In the genomic region with DNA sequence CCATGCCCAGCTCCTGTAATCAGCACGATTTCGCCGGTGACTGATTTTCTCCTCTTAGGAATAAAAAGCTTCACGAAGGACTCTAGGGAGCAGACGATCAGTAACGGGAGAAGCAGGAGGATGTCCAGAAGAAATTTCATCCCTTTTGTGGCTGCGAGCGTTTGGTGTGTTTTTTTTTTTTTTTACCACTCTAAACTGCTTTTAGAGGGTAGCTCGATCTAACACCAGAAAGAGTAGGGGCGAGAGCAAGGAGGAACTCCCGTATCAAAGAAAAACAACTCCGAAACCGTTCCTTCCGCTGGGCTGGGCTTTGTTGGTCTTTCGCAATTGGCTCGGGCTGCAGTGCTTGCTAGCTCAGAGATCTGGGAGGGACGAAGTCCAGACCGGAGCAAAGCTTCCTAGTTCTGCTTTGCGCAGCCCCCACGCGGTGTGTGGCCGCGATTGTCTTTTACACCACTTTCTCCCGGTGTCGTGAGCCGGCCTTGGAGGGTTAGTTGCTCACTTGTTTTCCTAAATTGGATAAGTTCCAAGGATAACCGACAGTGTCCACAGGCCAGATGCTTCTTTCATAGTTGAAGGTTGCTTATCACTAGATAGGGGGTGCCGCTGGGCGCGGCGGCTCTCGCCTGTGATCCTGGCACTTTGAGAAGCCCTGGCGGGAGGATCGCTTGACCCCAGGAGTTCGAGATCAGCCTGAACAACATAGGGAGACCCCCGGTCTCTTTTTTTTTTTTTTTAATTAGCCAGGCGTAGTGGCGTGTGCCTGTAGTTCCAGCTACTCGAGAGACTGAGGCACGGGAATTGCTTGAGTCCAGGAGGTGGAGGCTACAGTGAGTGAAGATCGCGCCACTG, we compare ENCODE assay signal across 1 cellular context.
A peak's percentile ranks its signal among the peaks of the same experiment; 100 is the strongest.
TF ChIP-seq lines count a peak whose summit lies in the region.

A gene with protein sequence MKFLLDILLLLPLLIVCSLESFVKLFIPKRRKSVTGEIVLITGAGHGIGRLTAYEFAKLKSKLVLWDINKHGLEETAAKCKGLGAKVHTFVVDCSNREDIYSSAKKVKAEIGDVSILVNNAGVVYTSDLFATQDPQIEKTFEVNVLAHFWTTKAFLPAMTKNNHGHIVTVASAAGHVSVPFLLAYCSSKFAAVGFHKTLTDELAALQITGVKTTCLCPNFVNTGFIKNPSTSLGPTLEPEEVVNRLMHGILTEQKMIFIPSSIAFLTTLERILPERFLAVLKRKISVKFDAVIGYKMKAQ (minus strand): TSS at position 258 of the 852 bp plus-strand sequence. CDS start 118 bp downstream, at position 140.

TF ChIP-seq in HepG2, 621 proteins besides CTCF, POLR2A, EP300 and RAD21 (continued from another document and continues in another):
- TF ChIP-seq ZFYVE20 (CRISPR knock-in tag; IDR thresholded peaks at IDR 0.05; ENCODE audit: borderline replicate concordance, low read depth) (no peak), ELF1 (CRISPR knock-in tag; IDR thresholded peaks at IDR 0.05) (peak; percentile 76), MLLT10 (CRISPR knock-in tag; IDR thresholded peaks at IDR 0.05) (no peak), TARDBP (CRISPR knock-in tag; IDR thresholded peaks at IDR 0.05) (peak; percentile 93), SUZ12 (IDR thresholded peaks at IDR 0.05; ENCODE audit: low read depth, low read length) (no peak), ZBTB42 (CRISPR knock-in tag; IDR thresholded peaks at IDR 0.05) (no peak), ASH2L (IDR thresholded peaks at IDR 0.05; ENCODE audit: insufficient read length, low read depth, low read length) (peak; percentile 85), ZNF570 (CRISPR knock-in tag; IDR thresholded peaks at IDR 0.05; ENCODE audit: borderline replicate concordance) (no peak), RARG (CRISPR knock-in tag; IDR thresholded peaks at IDR 0.05; ENCODE audit: low read depth) (no peak), ZNF12 (CRISPR knock-in tag; IDR thresholded peaks at IDR 0.05) (0 out of 2 replicates have a peak, but pooled peaks have one; percentile 24), SMAD3 (CRISPR knock-in tag; IDR thresholded peaks at IDR 0.05) (peak; percentile 94), FOXJ3 (CRISPR knock-in tag; IDR thresholded peaks at IDR 0.05; ENCODE audit: borderline replicate concordance) (peak; percentile 93; the same call in 1 of the 2 replicates), ZNF354B (CRISPR knock-in tag; IDR thresholded peaks at IDR 0.05) (no peak), JUNB (CRISPR knock-in tag; IDR thresholded peaks at IDR 0.05; ENCODE audit: borderline replicate concordance) (no peak; the same call in 1 of the 2 replicates), NRL (CRISPR knock-in tag; IDR thresholded peaks at IDR 0.05; ENCODE audit: borderline replicate concordance) (peak; percentile 77; the same call in 1 of the 2 replicates), GZF1 (CRISPR knock-in tag; IDR thresholded peaks at IDR 0.05) (peak; percentile 83), GATA4 (IDR thresholded peaks at IDR 0.05; ENCODE audit: borderline replicate concordance, low read depth) (peak; percentile 69), ZNF143 (CRISPR knock-in tag; IDR thresholded peaks at IDR 0.05) (no peak), ZIK1 (CRISPR knock-in tag; IDR thresholded peaks at IDR 0.05; ENCODE audit: borderline replicate concordance, low read depth) (peak; percentile 81; the same call in 1 of the 2 replicates), SOX5 (CRISPR knock-in tag; IDR thresholded peaks at IDR 0.05; ENCODE audit: borderline replicate concordance) (peak; percentile 87), CCAR2 (optimal IDR thresholded peaks at IDR 0.05; ENCODE audit: low read depth, low read length) (peak; percentile 52), EED (CRISPR knock-in tag; IDR thresholded peaks at IDR 0.05) (0 out of 2 replicates have a peak, but pooled peaks have one; percentile 61), ZNF207 (IDR thresholded peaks at IDR 0.05; ENCODE audit: borderline replicate concordance) (no peak), ZNF24 (IDR thresholded peaks at IDR 0.05) (no peak), KDM6A (CRISPR knock-in tag; IDR thresholded peaks at IDR 0.05; ENCODE audit: low read depth) (peak; percentile 58; the same call in 1 of the 2 replicates)
- TF ChIP-seq, protein P1, sequence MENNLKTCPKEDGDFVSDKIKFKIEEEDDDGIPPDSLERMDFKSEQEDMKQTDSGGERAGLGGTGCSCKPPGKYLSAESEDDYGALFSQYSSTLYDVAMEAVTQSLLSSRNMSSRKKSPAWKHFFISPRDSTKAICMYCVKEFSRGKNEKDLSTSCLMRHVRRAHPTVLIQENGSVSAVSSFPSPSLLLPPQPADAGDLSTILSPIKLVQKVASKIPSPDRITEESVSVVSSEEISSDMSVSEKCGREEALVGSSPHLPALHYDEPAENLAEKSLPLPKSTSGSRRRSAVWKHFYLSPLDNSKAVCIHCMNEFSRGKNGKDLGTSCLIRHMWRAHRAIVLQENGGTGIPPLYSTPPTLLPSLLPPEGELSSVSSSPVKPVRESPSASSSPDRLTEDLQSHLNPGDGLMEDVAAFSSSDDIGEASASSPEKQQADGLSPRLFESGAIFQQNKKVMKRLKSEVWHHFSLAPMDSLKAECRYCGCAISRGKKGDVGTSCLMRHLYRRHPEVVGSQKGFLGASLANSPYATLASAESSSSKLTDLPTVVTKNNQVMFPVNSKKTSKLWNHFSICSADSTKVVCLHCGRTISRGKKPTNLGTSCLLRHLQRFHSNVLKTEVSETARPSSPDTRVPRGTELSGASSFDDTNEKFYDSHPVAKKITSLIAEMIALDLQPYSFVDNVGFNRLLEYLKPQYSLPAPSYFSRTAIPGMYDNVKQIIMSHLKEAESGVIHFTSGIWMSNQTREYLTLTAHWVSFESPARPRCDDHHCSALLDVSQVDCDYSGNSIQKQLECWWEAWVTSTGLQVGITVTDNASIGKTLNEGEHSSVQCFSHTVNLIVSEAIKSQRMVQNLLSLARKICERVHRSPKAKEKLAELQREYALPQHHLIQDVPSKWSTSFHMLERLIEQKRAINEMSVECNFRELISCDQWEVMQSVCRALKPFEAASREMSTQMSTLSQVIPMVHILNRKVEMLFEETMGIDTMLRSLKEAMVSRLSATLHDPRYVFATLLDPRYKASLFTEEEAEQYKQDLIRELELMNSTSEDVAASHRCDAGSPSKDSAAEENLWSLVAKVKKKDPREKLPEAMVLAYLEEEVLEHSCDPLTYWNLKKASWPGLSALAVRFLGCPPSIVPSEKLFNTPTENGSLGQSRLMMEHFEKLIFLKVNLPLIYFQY (CRISPR knock-in tag; IDR thresholded peaks at IDR 0.05; ENCODE audit: borderline replicate concordance) = peak; percentile 79; the same call in 1 of the 2 replicates
- TF ChIP-seq, protein P2, sequence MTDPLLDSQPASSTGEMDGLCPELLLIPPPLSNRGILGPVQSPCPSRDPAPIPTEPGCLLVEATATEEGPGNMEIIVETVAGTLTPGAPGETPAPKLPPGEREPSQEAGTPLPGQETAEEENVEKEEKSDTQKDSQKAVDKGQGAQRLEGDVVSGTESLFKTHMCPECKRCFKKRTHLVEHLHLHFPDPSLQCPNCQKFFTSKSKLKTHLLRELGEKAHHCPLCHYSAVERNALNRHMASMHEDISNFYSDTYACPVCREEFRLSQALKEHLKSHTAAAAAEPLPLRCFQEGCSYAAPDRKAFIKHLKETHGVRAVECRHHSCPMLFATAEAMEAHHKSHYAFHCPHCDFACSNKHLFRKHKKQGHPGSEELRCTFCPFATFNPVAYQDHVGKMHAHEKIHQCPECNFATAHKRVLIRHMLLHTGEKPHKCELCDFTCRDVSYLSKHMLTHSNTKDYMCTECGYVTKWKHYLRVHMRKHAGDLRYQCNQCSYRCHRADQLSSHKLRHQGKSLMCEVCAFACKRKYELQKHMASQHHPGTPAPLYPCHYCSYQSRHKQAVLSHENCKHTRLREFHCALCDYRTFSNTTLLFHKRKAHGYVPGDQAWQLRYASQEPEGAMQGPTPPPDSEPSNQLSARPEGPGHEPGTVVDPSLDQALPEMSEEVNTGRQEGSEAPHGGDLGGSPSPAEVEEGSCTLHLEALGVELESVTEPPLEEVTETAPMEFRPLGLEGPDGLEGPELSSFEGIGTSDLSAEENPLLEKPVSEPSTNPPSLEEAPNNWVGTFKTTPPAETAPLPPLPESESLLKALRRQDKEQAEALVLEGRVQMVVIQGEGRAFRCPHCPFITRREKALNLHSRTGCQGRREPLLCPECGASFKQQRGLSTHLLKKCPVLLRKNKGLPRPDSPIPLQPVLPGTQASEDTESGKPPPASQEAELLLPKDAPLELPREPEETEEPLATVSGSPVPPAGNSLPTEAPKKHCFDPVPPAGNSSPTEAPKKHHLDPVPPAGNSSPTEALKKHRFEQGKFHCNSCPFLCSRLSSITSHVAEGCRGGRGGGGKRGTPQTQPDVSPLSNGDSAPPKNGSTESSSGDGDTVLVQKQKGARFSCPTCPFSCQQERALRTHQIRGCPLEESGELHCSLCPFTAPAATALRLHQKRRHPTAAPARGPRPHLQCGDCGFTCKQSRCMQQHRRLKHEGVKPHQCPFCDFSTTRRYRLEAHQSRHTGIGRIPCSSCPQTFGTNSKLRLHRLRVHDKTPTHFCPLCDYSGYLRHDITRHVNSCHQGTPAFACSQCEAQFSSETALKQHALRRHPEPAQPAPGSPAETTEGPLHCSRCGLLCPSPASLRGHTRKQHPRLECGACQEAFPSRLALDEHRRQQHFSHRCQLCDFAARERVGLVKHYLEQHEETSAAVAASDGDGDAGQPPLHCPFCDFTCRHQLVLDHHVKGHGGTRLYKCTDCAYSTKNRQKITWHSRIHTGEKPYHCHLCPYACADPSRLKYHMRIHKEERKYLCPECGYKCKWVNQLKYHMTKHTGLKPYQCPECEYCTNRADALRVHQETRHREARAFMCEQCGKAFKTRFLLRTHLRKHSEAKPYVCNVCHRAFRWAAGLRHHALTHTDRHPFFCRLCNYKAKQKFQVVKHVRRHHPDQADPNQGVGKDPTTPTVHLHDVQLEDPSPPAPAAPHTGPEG (CRISPR knock-in tag; IDR thresholded peaks at IDR 0.05) = no peak; the same call in 1 of the 2 replicates
- TF ChIP-seq, protein P3, sequence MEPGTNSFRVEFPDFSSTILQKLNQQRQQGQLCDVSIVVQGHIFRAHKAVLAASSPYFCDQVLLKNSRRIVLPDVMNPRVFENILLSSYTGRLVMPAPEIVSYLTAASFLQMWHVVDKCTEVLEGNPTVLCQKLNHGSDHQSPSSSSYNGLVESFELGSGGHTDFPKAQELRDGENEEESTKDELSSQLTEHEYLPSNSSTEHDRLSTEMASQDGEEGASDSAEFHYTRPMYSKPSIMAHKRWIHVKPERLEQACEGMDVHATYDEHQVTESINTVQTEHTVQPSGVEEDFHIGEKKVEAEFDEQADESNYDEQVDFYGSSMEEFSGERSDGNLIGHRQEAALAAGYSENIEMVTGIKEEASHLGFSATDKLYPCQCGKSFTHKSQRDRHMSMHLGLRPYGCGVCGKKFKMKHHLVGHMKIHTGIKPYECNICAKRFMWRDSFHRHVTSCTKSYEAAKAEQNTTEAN (CRISPR knock-in tag; conservative IDR thresholded peaks at IDR 0.05) = peak; percentile 86
- TF ChIP-seq, protein P4, sequence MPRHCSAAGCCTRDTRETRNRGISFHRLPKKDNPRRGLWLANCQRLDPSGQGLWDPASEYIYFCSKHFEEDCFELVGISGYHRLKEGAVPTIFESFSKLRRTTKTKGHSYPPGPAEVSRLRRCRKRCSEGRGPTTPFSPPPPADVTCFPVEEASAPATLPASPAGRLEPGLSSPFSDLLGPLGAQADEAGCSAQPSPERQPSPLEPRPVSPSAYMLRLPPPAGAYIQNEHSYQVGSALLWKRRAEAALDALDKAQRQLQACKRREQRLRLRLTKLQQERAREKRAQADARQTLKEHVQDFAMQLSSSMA (CRISPR knock-in tag; IDR thresholded peaks at IDR 0.05) = no peak
- TF ChIP-seq, protein P5, sequence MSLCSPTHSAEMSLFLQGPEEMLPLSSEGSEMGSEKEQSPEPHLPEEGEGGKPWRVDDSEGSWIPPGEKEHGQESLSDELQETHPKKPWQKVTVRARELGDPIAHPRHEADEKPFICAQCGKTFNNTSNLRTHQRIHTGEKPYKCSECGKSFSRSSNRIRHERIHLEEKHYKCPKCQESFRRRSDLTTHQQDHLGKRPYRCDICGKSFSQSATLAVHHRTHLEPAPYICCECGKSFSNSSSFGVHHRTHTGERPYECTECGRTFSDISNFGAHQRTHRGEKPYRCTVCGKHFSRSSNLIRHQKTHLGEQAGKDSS (CRISPR knock-in tag; IDR thresholded peaks at IDR 0.05; ENCODE audit: borderline replicate concordance, low read depth) = no peak
- TF ChIP-seq, protein P6, sequence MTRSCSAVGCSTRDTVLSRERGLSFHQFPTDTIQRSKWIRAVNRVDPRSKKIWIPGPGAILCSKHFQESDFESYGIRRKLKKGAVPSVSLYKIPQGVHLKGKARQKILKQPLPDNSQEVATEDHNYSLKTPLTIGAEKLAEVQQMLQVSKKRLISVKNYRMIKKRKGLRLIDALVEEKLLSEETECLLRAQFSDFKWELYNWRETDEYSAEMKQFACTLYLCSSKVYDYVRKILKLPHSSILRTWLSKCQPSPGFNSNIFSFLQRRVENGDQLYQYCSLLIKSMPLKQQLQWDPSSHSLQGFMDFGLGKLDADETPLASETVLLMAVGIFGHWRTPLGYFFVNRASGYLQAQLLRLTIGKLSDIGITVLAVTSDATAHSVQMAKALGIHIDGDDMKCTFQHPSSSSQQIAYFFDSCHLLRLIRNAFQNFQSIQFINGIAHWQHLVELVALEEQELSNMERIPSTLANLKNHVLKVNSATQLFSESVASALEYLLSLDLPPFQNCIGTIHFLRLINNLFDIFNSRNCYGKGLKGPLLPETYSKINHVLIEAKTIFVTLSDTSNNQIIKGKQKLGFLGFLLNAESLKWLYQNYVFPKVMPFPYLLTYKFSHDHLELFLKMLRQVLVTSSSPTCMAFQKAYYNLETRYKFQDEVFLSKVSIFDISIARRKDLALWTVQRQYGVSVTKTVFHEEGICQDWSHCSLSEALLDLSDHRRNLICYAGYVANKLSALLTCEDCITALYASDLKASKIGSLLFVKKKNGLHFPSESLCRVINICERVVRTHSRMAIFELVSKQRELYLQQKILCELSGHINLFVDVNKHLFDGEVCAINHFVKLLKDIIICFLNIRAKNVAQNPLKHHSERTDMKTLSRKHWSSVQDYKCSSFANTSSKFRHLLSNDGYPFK (CRISPR knock-in tag; IDR thresholded peaks at IDR 0.05; ENCODE audit: borderline replicate concordance) = peak; percentile 66; the same call in 1 of the 2 replicates
- TF ChIP-seq, protein P7, sequence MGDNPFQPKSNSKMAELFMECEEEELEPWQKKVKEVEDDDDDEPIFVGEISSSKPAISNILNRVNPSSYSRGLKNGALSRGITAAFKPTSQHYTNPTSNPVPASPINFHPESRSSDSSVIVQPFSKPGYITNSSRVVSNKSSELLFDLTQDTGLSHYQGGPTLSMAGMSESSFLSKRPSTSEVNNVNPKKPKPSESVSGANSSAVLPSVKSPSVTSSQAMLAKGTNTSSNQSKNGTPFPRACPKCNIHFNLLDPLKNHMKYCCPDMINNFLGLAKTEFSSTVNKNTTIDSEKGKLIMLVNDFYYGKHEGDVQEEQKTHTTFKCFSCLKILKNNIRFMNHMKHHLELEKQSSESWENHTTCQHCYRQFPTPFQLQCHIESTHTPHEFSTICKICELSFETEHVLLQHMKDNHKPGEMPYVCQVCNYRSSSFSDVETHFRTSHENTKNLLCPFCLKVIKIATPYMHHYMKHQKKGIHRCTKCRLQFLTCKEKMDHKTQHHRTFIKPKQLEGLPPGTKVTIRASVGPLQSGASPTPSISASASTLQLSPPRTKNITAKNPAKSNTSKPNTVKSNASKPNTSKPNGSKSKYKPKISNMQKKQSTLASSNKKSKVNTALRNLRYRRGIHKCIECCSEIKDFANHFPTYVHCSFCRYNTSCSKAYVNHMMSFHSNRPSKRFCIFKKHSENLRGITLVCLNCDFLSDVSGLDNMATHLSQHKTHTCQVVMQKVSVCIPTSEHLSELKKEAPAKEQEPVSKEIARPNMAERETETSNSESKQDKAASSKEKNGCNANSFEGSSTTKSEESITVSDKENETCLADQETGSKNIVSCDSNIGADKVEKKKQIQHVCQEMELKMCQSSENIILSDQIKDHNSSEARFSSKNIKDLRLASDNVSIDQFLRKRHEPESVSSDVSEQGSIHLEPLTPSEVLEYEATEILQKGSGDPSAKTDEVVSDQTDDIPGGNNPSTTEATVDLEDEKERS (CRISPR knock-in tag; IDR thresholded peaks at IDR 0.05) = peak; percentile 70; the same call in 1 of the 2 replicates
- TF ChIP-seq, protein P8, sequence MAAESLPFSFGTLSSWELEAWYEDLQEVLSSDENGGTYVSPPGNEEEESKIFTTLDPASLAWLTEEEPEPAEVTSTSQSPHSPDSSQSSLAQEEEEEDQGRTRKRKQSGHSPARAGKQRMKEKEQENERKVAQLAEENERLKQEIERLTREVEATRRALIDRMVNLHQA (CRISPR knock-in tag; IDR thresholded peaks at IDR 0.05) = no peak
